Comparison of ENCODE assay signal across 27 cellular contexts in the genomic region with DNA sequence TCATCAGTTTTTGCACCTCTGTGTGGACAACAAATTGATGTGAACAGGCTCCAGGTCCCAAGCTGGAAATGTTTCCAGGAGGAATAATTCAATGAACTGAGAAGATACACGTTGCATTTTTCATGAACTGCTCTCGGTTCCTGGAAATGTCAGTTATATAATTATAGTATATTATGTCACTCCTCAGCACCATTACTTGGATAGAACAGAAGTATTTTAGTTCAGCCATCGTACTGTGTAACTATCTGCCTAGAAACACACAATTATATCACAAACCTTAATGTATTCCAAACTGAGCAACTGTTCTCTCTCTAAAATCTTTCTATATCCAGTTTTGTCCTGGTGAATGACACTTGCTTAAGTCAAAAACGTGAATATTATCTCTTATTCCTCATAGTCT.
"Had no signal": no experiment of that assay in that cellular context is flagged by ENCODE, and none has a peak within 500 bp of the region (broad histone marks: within the 10 kb centered on the region; RNA-seq: fewer than 3 reads in every experiment).

No MANE protein-coding gene starts in this region.

- DNase-seq: naive B cell; naive thymus-derived CD8-positive, alpha-beta T cell; nephron progenitor cell; occipital lobe; ovary; posterior cingulate gyrus; psoas muscle; retina; right lobe of liver; sigmoid colon; small intestine; stimulated activated CD4-positive, alpha-beta T cell treated with anti-CD3 and anti-CD28 coated beads, Interleukin-15, amount 100 ng/mL, for 24 hours; stimulated activated CD4-positive, alpha-beta T cell treated with anti-CD3 and anti-CD28 coated beads, Interleukin-2, amount 100 ng/mL, for 24 hours; stimulated activated CD4-positive, alpha-beta T cell treated with anti-CD3 and anti-CD28 coated beads, Interleukin-2, amount 100 ng/mL, for 48 hours; stimulated activated CD4-positive, alpha-beta T cell treated with anti-CD3 and anti-CD28 coated beads, Interleukin-4, amount 100 ng/mL, for 24 hours; stimulated activated naive B cell treated with anti-CD40 and anti-IgM and Interleukin-4, amounts not matched to agents 10 μg/mL and 1 μg/mL and 100 μg/mL, for 72 hours; stimulated activated naive CD4-positive, alpha-beta T cell treated with Interleukin-2 at 50 U/mL for 16 hours; stomach; testis; tibial artery; transverse colon; upper lobe of right lung; uterus had no signal

- H3K27ac ChIP-seq: neural progenitor cell, ovary, parathyroid adenoma, psoas muscle, right atrium auricular region, right lobe of liver, sigmoid colon, stomach, suprapubic skin, testis, tibial artery, transverse colon, upper lobe of right lung, uterus had no signal
